8 cellular contexts compared by ENCODE assay signal in the genomic region with DNA sequence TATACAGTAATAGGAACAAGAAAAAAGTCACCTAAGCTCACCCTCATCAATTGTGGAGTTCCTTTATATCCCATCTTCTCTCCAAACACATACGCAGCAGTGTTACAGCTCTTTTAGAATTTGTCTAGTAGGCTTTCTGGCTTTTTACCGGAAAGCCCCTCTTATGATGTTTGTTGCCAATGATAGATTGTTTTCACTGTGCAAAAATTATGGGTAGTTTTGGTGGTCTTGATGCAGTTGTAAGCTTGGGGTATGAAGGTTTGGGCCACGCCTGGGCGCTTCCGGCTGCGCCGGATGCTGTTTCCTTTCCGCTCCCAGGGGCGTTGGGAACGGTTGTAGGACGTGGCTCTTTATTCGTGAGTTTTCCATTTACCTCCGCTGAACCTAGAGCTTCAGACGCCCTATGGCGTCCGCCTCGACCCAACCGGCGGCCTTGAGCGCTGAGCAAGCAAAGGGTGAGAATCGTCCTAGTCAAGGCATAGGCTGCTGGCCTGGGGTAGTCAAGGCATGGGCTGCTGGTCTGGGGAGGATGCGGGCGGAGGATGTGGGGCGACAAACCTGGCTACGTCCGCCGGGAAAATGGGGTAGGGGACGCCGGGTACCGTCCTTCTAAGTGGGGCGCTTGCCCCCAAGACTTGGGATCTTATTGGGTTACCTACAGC. TPM values are rescaled to one million over a fixed set of nuclear protein-coding genes. Genes with fewer than 3 reads are reported as not detected.
A peak's percentile ranks its signal among the peaks of the same experiment; 100 is the strongest.
DNase-seq lines count a peak whose midpoint lies in the region; ATAC-seq and TF ChIP-seq lines count a peak whose summit lies in the region.

Gene C12orf57, plus strand, starts transcription at position 304 of the 662 bp plus-strand sequence. Its CDS starts 100 bp downstream, at position 404.
Gene RNU7-1, plus strand, starts transcription at position 98 of the 662 bp plus-strand sequence.

- peaks cover 20 to 77% (median 33%) of the 10 kb centered on the region in 3 donors for H3K4me1 ChIP-seq in esophagus squamous epithelium
- H3K4me1 ChIP-seq in suprapubic skin = peaks cover 36% of the 10 kb centered on the region

- TF ChIP-seq CTCF in esophagus squamous epithelium (IDR thresholded peaks at IDR 0.05) (peak in 1 of 6 experiments; percentile 7), suprapubic skin (IDR thresholded peaks at IDR 0.05) (no peak)

- peak within 1 kb of the TSS; percentile 40 to 77 (median 70) for H3K4me3 ChIP-seq in esophagus squamous epithelium
- peak within 1 kb of the TSS; percentile 69 for H3K4me3 ChIP-seq in suprapubic skin

- H3K36me3 Mint-ChIP-seq in activated T-helper 17 cell treated with anti-CD3 and anti-CD28 coated beads, Interleukin-2, amount 50 U/mL, for 72 hours (ENCODE audit: low read depth) = peaks cover 91% of the 10 kb centered on the region
- peaks cover 0 to 3% (median 0%) of the 10 kb centered on the region in 3 donors for H3K36me3 Mint-ChIP-seq in naive thymus-derived CD8-positive, alpha-beta T cell

- peaks cover 6 to 46% (median 11%) of the 10 kb centered on the region in 3 donors for H3K36me3 ChIP-seq in esophagus squamous epithelium
- H3K36me3 ChIP-seq in suprapubic skin = peaks cover 13% of the 10 kb centered on the region

- no peaks in the 10 kb centered on the region for H3K27me3 ChIP-seq in esophagus squamous epithelium
- H3K27me3 ChIP-seq in suprapubic skin = no peaks in the 10 kb centered on the region

- no peaks in the 10 kb centered on the region for H3K9me3 Mint-ChIP-seq in activated T-helper 17 cell treated with anti-CD3 and anti-CD28 coated beads, Interleukin-2, amount 50 U/mL, for 72 hours
- H3K9me3 Mint-ChIP-seq in naive thymus-derived CD8-positive, alpha-beta T cell = no peaks in the 10 kb centered on the region

- 2 to 3% methylated on average over 2 to 19 of the region's 31 CpGs for WGBS in esophagus squamous epithelium, 2 donors
- under 1% methylated on average over 23 of the region's 31 CpGs for WGBS in suprapubic skin

- no peaks in the 10 kb centered on the region for H3K27me3 Mint-ChIP-seq in activated T-helper 17 cell treated with anti-CD3 and anti-CD28 coated beads, Interleukin-2, amount 50 U/mL, for 72 hours
- no peaks in the 10 kb centered on the region for H3K27me3 Mint-ChIP-seq in naive thymus-derived CD8-positive, alpha-beta T cell

- intact Hi-C loops in esophagus squamous epithelium (cut with DNase I) = loop anchor here (2.0 kb wide), 1 partner anchor 19 kb away; no protein-coding TSS in a partner anchor

- peak within 1 kb of the TSS; percentile 87 for H3K4me3 Mint-ChIP-seq in activated T-helper 17 cell treated with anti-CD3 and anti-CD28 coated beads, Interleukin-2, amount 50 U/mL, for 72 hours
- H3K4me3 Mint-ChIP-seq in naive thymus-derived CD8-positive, alpha-beta T cell = peak within 1 kb of the TSS; percentile 93 to 99 (median 98)

- TF ChIP-seq POLR2A in esophagus squamous epithelium (IDR thresholded peaks at IDR 0.05) (peak in 3 of 4 donors; percentile 22 to 96 (median 81)), suprapubic skin (IDR thresholded peaks at IDR 0.05) (peak; percentile 19 to 78)

- peak; percentile 23 for ATAC-seq in GM21737 (IDR thresholded peaks at IDR 0.05; ENCODE audit: unreplicated experiment)
- peak; percentile 50 for ATAC-seq in activated T-helper 17 cell treated with anti-CD3 and anti-CD28 coated beads, Interleukin-2, amount 50 U/mL, for 72 hours (replicated peaks)
- peak; percentile 63 to 73 for ATAC-seq in naive thymus-derived CD8-positive, alpha-beta T cell

- H3K9me3 ChIP-seq in esophagus squamous epithelium = no peaks in the 10 kb centered on the region
- no peaks in the 10 kb centered on the region for H3K9me3 ChIP-seq in suprapubic skin

- peak within 1 kb of the TSS; percentile 91 to 98 (median 97) for H3K27ac ChIP-seq in esophagus squamous epithelium
- peak within 1 kb of the TSS; percentile 97 for H3K27ac ChIP-seq in suprapubic skin

- TF ChIP-seq EP300 in suprapubic skin (IDR thresholded peaks at IDR 0.05) = no peak

- peak within 1 kb of the TSS; percentile 100 for H3K27ac Mint-ChIP-seq in activated T-helper 17 cell treated with anti-CD3 and anti-CD28 coated beads, Interleukin-2, amount 50 U/mL, for 72 hours
- peak within 1 kb of the TSS; percentile 97 to 100 (median 99) for H3K27ac Mint-ChIP-seq in naive thymus-derived CD8-positive, alpha-beta T cell

- peak; percentile 95 for DNase-seq in DMS79 treated with DMSO at 0.1 percent for 48 hours (lab: John Stamatoyannopoulos, UW)
- DNase-seq in KBM-7 = peak; percentile 96
- peak; percentile 97 for DNase-seq in OCI-M2 (lab: John Stamatoyannopoulos, UW; ENCODE audit: unreplicated experiment)
- DNase-seq in esophagus squamous epithelium (lab: John Stamatoyannopoulos, UW) = no peak
- peak; percentile 57 to 93 (median 80) for DNase-seq in naive thymus-derived CD8-positive, alpha-beta T cell
- DNase-seq in suprapubic skin (ENCODE audit: low spot score in 2 of 2) = peak in 1 of 2 donors; percentile 86

- in situ Hi-C loops in KBM-7 (cut with MboI; ENCODE audit: low pct_unique_long_range_greater_than_20kb, low sequenced_read_pairs) = no loop called here

- peaks cover 30% of the 10 kb centered on the region for H3K4me1 Mint-ChIP-seq in activated T-helper 17 cell treated with anti-CD3 and anti-CD28 coated beads, Interleukin-2, amount 50 U/mL, for 72 hours
- H3K4me1 Mint-ChIP-seq in naive thymus-derived CD8-positive, alpha-beta T cell = peaks cover 27 to 71% (median 63%) of the 10 kb centered on the region in 4 donors

- POLR2A ChIA-PET in naive thymus-derived CD8-positive, alpha-beta T cell (lab: Charles Lee) = interaction anchor here (0.6 to 18.4 kb wide), 39 partner anchors 8 to 993 kb away, joined by 3 to 1315 read pairs (median 6); partner anchors contain the start of genes ATN1, C1RL, CDCA3 and COPS7A

RNA-seq across cellular contexts. Expression of gene C12orf57, which starts in this region (rescaled TPM):
- total RNA-seq in activated T-helper 17 cell treated with anti-CD3 and anti-CD28 coated beads, Interleukin-2, amount 50 U/mL, for 72 hours = 100 to 1,000 TPM; 192 to 307 TPM
- 100 to 1,000 TPM; 110 to 377 (median 156) TPM for total RNA-seq in esophagus squamous epithelium
- 100 to 1,000 TPM; 518 to 519 TPM for total RNA-seq in naive thymus-derived CD8-positive, alpha-beta T cell
- 100 to 1,000 TPM; 329 to 399 (median 366) TPM for polyA plus RNA-seq in naive thymus-derived CD8-positive, alpha-beta T cell
- total RNA-seq in suprapubic skin = 100 to 1,000 TPM; 251 to 495 (median 436) TPM

RNA-seq across cellular contexts. Expression of gene RNU7-1, which starts in this region (rescaled TPM):
- total RNA-seq in activated T-helper 17 cell treated with anti-CD3 and anti-CD28 coated beads, Interleukin-2, amount 50 U/mL, for 72 hours = not detected
- total RNA-seq in esophagus squamous epithelium (not detected), suprapubic skin (not detected)
- total RNA-seq in naive thymus-derived CD8-positive, alpha-beta T cell = not detected
- not detected for polyA plus RNA-seq in naive thymus-derived CD8-positive, alpha-beta T cell
